1 cellular context compared by ENCODE assay signal in the genomic region with DNA sequence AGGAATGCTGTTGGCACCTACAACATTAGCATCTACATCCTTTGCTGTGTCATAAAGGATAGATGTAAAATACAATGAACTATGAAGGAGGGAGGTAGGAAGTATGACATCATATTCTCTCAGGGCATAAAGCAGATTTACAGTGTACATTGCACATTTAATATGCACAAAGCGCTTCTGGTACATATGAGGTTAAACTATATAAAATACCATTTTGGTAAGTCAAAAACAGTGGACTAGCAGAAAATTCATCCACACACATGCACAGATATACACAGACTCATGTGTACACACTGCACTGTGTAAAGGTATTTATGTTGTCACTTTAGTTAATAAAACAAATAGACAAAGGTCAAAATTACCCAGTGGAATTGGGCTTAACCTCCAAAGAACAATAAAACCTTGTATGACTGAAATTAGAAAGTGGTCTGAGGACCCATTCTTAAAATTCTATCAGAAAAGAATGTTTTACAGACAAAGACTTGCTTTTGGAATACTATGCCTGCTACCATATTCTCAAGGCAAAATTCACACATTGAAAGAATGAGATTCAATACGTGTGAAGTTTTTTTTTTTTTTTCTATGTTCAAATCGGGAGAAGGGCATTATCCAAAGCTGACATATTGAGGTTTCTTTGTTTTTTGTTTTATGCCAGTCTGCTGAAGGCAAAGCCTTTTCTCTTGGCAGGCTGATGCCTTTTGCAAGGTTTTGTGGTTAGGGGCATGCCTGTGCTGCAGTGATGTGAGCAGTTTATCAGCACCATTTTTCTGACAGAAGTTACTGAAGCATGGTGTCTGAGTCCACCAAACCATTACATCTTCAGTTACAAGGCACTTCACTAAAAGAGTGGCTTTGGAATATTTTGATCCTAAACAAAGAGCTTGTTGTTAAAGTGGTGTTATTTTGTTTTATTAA.
A peak's percentile ranks its signal among the peaks of the same experiment; 100 is the strongest.
TF ChIP-seq lines count a peak whose summit lies in the region.

No MANE protein-coding gene starts in this region.

TF ChIP-seq in HepG2, 621 proteins besides CTCF, POLR2A, EP300 and RAD21 (continued from another document and continues in another):
- TF ChIP-seq, protein P1, sequence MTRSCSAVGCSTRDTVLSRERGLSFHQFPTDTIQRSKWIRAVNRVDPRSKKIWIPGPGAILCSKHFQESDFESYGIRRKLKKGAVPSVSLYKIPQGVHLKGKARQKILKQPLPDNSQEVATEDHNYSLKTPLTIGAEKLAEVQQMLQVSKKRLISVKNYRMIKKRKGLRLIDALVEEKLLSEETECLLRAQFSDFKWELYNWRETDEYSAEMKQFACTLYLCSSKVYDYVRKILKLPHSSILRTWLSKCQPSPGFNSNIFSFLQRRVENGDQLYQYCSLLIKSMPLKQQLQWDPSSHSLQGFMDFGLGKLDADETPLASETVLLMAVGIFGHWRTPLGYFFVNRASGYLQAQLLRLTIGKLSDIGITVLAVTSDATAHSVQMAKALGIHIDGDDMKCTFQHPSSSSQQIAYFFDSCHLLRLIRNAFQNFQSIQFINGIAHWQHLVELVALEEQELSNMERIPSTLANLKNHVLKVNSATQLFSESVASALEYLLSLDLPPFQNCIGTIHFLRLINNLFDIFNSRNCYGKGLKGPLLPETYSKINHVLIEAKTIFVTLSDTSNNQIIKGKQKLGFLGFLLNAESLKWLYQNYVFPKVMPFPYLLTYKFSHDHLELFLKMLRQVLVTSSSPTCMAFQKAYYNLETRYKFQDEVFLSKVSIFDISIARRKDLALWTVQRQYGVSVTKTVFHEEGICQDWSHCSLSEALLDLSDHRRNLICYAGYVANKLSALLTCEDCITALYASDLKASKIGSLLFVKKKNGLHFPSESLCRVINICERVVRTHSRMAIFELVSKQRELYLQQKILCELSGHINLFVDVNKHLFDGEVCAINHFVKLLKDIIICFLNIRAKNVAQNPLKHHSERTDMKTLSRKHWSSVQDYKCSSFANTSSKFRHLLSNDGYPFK (CRISPR knock-in tag; IDR thresholded peaks at IDR 0.05; ENCODE audit: borderline replicate concordance) = no peak
- TF ChIP-seq FOXA3 (CRISPR knock-in tag; IDR thresholded peaks at IDR 0.05) (peak; percentile 96), SAP130 (CRISPR knock-in tag; IDR thresholded peaks at IDR 0.05; ENCODE audit: low read depth) (peak; percentile 70), ZNF34 (CRISPR knock-in tag; IDR thresholded peaks at IDR 0.05; ENCODE audit: borderline replicate concordance) (no peak; the same call in 1 of the 2 replicates), FOXO1 (CRISPR knock-in tag; IDR thresholded peaks at IDR 0.05) (peak; percentile 66; the same call in 1 of the 2 replicates), HMG20A (CRISPR knock-in tag; IDR thresholded peaks at IDR 0.05; ENCODE audit: borderline replicate concordance) (peak; percentile 85), ZNF205 (CRISPR knock-in tag; IDR thresholded peaks at IDR 0.05) (0 out of 2 replicates have a peak, but pooled peaks have one; percentile 9), PHF21A (CRISPR knock-in tag; IDR thresholded peaks at IDR 0.05) (peak; percentile 70), CC2D1A (CRISPR knock-in tag; IDR thresholded peaks at IDR 0.05) (peak; percentile 74; the same call in 1 of the 2 replicates), KDM6A (CRISPR knock-in tag; IDR thresholded peaks at IDR 0.05; ENCODE audit: low read depth) (0 out of 2 replicates have a peak, but pooled peaks have one; percentile 57), MBD4 (IDR thresholded peaks at IDR 0.05; ENCODE audit: borderline replicate concordance, low read length) (peak; percentile 47; the same call in 1 of the 2 replicates), ZMYM2 (CRISPR knock-in tag; IDR thresholded peaks at IDR 0.05) (no peak), ZNF558 (CRISPR knock-in tag; IDR thresholded peaks at IDR 0.05; ENCODE audit: borderline replicate concordance) (no peak), PITX1 (CRISPR knock-in tag; IDR thresholded peaks at IDR 0.05) (0 out of 2 replicates have a peak, but pooled peaks have one; percentile 30), ZSCAN9 (CRISPR knock-in tag; IDR thresholded peaks at IDR 0.05; ENCODE audit: borderline replicate concordance) (no peak), ATF7 (IDR thresholded peaks at IDR 0.05) (peak; percentile 91), ATF7 (CRISPR knock-in tag; IDR thresholded peaks at IDR 0.05) (no peak), KLF6 (CRISPR knock-in tag; IDR thresholded peaks at IDR 0.05) (no peak), SP140L (CRISPR knock-in tag; IDR thresholded peaks at IDR 0.05; ENCODE audit: borderline replicate concordance) (peak; percentile 61; the same call in 1 of the 2 replicates), NR2F1 (CRISPR knock-in tag; IDR thresholded peaks at IDR 0.05) (peak; percentile 46 to 91; a peak in 2 of 4 replicates), BCL6 (CRISPR knock-in tag; IDR thresholded peaks at IDR 0.05) (peak; percentile 88), NFKBIZ (CRISPR knock-in tag; IDR thresholded peaks at IDR 0.05) (0 out of 2 replicates have a peak, but pooled peaks have one; percentile 16), TBL1XR1 (IDR thresholded peaks at IDR 0.05; ENCODE audit: borderline replicate concordance, low read length, partially characterized antibody) (peak; percentile 82), ZNF326 (CRISPR knock-in tag; IDR thresholded peaks at IDR 0.05; ENCODE audit: borderline replicate concordance) (no peak), SPEN (CRISPR knock-in tag; IDR thresholded peaks at IDR 0.05; ENCODE audit: low read depth) (no peak), ATF7-NPFF (CRISPR knock-in tag; IDR thresholded peaks at IDR 0.05; ENCODE audit: low read depth) (0 out of 2 replicates have a peak, but pooled peaks have one; percentile 36), MXI1 (IDR thresholded peaks at IDR 0.05; ENCODE audit: borderline replicate concordance, low read depth, low read length) (peak; percentile 27; the same call in 1 of the 3 replicates)
- TF ChIP-seq, protein P2, sequence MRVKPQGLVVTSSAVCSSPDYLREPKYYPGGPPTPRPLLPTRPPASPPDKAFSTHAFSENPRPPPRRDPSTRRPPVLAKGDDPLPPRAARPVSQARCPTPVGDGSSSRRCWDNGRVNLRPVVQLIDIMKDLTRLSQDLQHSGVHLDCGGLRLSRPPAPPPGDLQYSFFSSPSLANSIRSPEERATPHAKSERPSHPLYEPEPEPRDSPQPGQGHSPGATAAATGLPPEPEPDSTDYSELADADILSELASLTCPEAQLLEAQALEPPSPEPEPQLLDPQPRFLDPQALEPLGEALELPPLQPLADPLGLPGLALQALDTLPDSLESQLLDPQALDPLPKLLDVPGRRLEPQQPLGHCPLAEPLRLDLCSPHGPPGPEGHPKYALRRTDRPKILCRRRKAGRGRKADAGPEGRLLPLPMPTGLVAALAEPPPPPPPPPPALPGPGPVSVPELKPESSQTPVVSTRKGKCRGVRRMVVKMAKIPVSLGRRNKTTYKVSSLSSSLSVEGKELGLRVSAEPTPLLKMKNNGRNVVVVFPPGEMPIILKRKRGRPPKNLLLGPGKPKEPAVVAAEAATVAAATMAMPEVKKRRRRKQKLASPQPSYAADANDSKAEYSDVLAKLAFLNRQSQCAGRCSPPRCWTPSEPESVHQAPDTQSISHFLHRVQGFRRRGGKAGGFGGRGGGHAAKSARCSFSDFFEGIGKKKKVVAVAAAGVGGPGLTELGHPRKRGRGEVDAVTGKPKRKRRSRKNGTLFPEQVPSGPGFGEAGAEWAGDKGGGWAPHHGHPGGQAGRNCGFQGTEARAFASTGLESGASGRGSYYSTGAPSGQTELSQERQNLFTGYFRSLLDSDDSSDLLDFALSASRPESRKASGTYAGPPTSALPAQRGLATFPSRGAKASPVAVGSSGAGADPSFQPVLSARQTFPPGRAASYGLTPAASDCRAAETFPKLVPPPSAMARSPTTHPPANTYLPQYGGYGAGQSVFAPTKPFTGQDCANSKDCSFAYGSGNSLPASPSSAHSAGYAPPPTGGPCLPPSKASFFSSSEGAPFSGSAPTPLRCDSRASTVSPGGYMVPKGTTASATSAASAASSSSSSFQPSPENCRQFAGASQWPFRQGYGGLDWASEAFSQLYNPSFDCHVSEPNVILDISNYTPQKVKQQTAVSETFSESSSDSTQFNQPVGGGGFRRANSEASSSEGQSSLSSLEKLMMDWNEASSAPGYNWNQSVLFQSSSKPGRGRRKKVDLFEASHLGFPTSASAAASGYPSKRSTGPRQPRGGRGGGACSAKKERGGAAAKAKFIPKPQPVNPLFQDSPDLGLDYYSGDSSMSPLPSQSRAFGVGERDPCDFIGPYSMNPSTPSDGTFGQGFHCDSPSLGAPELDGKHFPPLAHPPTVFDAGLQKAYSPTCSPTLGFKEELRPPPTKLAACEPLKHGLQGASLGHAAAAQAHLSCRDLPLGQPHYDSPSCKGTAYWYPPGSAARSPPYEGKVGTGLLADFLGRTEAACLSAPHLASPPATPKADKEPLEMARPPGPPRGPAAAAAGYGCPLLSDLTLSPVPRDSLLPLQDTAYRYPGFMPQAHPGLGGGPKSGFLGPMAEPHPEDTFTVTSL (CRISPR knock-in tag; IDR thresholded peaks at IDR 0.05; ENCODE audit: borderline replicate concordance) = peak; percentile 94; the same call in 1 of the 2 replicates
- TF ChIP-seq, protein P3, sequence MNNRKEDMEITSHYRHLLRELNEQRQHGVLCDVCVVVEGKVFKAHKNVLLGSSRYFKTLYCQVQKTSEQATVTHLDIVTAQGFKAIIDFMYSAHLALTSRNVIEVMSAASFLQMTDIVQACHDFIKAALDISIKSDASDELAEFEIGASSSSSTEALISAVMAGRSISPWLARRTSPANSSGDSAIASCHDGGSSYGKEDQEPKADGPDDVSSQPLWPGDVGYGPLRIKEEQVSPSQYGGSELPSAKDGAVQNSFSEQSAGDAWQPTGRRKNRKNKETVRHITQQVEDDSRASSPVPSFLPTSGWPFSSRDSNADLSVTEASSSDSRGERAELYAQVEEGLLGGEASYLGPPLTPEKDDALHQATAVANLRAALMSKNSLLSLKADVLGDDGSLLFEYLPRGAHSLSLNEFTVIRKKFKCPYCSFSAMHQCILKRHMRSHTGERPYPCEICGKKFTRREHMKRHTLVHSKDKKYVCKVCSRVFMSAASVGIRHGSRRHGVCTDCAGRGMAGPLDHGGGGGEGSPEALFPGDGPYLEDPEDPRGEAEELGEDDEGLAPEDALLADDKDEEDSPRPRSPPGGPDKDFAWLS (CRISPR knock-in tag; IDR thresholded peaks at IDR 0.05; ENCODE audit: borderline replicate concordance) = no peak
- TF ChIP-seq, protein P4, sequence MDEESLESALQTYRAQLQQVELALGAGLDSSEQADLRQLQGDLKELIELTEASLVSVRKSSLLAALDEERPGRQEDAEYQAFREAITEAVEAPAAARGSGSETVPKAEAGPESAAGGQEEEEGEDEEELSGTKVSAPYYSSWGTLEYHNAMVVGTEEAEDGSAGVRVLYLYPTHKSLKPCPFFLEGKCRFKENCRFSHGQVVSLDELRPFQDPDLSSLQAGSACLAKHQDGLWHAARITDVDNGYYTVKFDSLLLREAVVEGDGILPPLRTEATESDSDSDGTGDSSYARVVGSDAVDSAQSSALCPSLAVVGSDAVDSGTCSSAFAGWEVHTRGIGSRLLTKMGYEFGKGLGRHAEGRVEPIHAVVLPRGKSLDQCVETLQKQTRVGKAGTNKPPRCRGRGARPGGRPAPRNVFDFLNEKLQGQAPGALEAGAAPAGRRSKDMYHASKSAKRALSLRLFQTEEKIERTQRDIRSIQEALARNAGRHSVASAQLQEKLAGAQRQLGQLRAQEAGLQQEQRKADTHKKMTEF (CRISPR knock-in tag; IDR thresholded peaks at IDR 0.05) = peak; percentile 61
- TF ChIP-seq, protein P5, sequence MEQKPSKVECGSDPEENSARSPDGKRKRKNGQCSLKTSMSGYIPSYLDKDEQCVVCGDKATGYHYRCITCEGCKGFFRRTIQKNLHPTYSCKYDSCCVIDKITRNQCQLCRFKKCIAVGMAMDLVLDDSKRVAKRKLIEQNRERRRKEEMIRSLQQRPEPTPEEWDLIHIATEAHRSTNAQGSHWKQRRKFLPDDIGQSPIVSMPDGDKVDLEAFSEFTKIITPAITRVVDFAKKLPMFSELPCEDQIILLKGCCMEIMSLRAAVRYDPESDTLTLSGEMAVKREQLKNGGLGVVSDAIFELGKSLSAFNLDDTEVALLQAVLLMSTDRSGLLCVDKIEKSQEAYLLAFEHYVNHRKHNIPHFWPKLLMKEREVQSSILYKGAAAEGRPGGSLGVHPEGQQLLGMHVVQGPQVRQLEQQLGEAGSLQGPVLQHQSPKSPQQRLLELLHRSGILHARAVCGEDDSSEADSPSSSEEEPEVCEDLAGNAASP (CRISPR knock-in tag; IDR thresholded peaks at IDR 0.05; ENCODE audit: borderline replicate concordance) = peak; percentile 58; the same call in 1 of the 2 replicates
- TF ChIP-seq, protein P6, sequence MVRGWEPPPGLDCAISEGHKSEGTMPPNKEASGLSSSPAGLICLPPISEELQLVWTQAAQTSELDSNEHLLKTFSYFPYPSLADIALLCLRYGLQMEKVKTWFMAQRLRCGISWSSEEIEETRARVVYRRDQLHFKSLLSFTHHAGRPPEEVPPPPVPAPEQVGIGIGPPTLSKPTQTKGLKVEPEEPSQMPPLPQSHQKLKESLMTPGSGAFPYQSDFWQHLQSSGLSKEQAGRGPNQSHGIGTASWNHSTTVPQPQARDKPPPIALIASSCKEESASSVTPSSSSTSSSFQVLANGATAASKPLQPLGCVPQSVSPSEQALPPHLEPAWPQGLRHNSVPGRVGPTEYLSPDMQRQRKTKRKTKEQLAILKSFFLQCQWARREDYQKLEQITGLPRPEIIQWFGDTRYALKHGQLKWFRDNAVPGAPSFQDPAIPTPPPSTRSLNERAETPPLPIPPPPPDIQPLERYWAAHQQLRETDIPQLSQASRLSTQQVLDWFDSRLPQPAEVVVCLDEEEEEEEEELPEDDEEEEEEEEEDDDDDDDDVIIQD (CRISPR knock-in tag; IDR thresholded peaks at IDR 0.05; ENCODE audit: low read depth) = peak; percentile 73; the same call in 1 of the 2 replicates
- TF ChIP-seq, protein P7, sequence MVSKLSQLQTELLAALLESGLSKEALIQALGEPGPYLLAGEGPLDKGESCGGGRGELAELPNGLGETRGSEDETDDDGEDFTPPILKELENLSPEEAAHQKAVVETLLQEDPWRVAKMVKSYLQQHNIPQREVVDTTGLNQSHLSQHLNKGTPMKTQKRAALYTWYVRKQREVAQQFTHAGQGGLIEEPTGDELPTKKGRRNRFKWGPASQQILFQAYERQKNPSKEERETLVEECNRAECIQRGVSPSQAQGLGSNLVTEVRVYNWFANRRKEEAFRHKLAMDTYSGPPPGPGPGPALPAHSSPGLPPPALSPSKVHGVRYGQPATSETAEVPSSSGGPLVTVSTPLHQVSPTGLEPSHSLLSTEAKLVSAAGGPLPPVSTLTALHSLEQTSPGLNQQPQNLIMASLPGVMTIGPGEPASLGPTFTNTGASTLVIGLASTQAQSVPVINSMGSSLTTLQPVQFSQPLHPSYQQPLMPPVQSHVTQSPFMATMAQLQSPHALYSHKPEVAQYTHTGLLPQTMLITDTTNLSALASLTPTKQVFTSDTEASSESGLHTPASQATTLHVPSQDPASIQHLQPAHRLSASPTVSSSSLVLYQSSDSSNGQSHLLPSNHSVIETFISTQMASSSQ (IDR thresholded peaks at IDR 0.05; ENCODE audit: low read depth) = peak; percentile 64; the same call in 1 of the 2 replicates
- TF ChIP-seq, protein P7 (CRISPR knock-in tag; IDR thresholded peaks at IDR 0.05; ENCODE audit: borderline replicate concordance) = no peak
